ENCODE assay signal across 10 cellular contexts in the genomic region with DNA sequence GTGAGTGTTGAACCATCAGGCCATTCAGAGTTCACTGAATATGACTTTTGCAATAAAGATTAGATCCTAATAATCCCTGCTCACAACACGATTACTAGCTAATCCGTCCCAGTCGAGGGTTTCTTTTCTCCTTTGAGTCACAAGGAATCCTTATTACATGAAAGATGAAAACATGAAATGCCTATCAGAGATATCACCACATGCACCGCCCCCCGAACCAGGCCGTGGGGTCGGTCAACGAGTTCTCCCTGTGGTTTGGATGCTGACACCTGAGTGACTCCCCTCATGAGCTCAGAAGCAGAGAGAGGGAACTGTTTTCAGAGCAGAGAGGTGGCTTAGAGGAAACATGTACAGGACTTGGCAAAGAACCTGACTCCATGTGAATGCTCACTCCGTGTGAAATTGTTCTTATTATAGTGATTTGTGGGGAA.
DNase-seq lines count a peak whose midpoint lies in the region; ATAC-seq and TF ChIP-seq lines count a peak whose summit lies in the region.
"Had no signal": no experiment of that assay in that cellular context is flagged by ENCODE, and none has a peak within 500 bp of the region (broad histone marks: within the 10 kb centered on the region; RNA-seq: fewer than 3 reads in every experiment).

No MANE protein-coding gene starts in this region.

- H3K9me3 Mint-ChIP-seq in activated CD4-positive, alpha-beta T cell treated with anti-CD3 and anti-CD28 coated beads, Interleukin-2, amount 10 ng/mL, durations not matched to agents 24 days and 14 days, result peaks cover 7% of the 10 kb centered on the region

- no peaks in the 10 kb centered on the region for H3K27me3 ChIP-seq in esophagus muscularis mucosa
- H3K27me3 ChIP-seq: uterus had no signal

- H3K27ac Mint-ChIP-seq in activated CD4-positive, alpha-beta T cell treated with anti-CD3 and anti-CD28 coated beads, Interleukin-2, amount 10 ng/mL, durations not matched to agents 24 days and 14 days, result peak overlapping the region; percentile 97

- TF ChIP-seq EP300 in esophagus muscularis mucosa (IDR thresholded peaks at IDR 0.05), result no peak

- H3K4me3 ChIP-seq in esophagus muscularis mucosa, result no peak overlapping the region
- H3K4me3 ChIP-seq: uterus had no signal

- no peaks in the 10 kb centered on the region for H3K9me3 ChIP-seq in esophagus muscularis mucosa
- H3K9me3 ChIP-seq: uterus had no signal

- H3K27ac ChIP-seq in esophagus muscularis mucosa (replicated peaks in 1 of 4), result no peak overlapping the region
- H3K27ac ChIP-seq: uterus had no signal

- TF ChIP-seq CTCF in esophagus muscularis mucosa (IDR thresholded peaks at IDR 0.05), result no peak

- intact Hi-C loops in activated CD4-positive, alpha-beta T cell treated with anti-CD3 and anti-CD28 coated beads, Interleukin-2, amount 10 ng/mL, durations not matched to agents 24 days and 14 days (cut with micrococcal nuclease), result loop anchor here (1.0 to 10.0 kb wide), 7 partner anchors 19 to 371 kb away; a partner anchor contains a TSS
- intact Hi-C loops in esophagus muscularis mucosa (cut with DNase I), result no loop called here

- peak; percentile 85 for DNase-seq in activated CD4-positive, alpha-beta T cell treated with anti-CD3 and anti-CD28 coated beads, Interleukin-2, amount 10 ng/mL, durations not matched to agents 24 days and 14 days
- no peak for DNase-seq in activated CD4-positive, alpha-beta T cell treated with anti-CD3 and anti-CD28 coated beads for 4 hours
- peak; percentile 43 for DNase-seq in activated CD8-positive, alpha-beta memory T cell treated with anti-CD3 and anti-CD28 coated beads, Interleukin-2, amount 50 U/mL, for 24 hours (ENCODE audit: extremely low read depth)
- peak; percentile 89 for DNase-seq in esophagus muscularis mucosa (ENCODE audit: extremely low spot score)
- DNase-seq in stimulated activated naive CD4-positive, alpha-beta T cell treated with Interleukin-2 at 50 U/mL for 16 hours (lab: John Stamatoyannopoulos, UW), result peak; percentile 50
- DNase-seq in HK-2 (ENCODE audit: unreplicated experiment), result no peak
- no peak for DNase-seq in 8988T
- DNase-seq: NCI-H2081, uterus had no signal

- no peaks in the 10 kb centered on the region for H3K36me3 ChIP-seq in esophagus muscularis mucosa
- H3K36me3 ChIP-seq: uterus had no signal

- peaks cover 4% of the 10 kb centered on the region for H3K36me3 Mint-ChIP-seq in activated CD4-positive, alpha-beta T cell treated with anti-CD3 and anti-CD28 coated beads, Interleukin-2, amount 10 ng/mL, durations not matched to agents 24 days and 14 days (ENCODE audit: low read depth)

- no peak for ATAC-seq in HG02798 (IDR thresholded peaks at IDR 0.05; ENCODE audit: poor library complexity, unreplicated experiment)

- peaks cover 79% of the 10 kb centered on the region for H3K4me1 Mint-ChIP-seq in activated CD4-positive, alpha-beta T cell treated with anti-CD3 and anti-CD28 coated beads, Interleukin-2, amount 10 ng/mL, durations not matched to agents 24 days and 14 days

- peak overlapping the region; percentile 69 for H3K4me3 Mint-ChIP-seq in activated CD4-positive, alpha-beta T cell treated with anti-CD3 and anti-CD28 coated beads, Interleukin-2, amount 10 ng/mL, durations not matched to agents 24 days and 14 days

- WGBS in esophagus muscularis mucosa, result 82% methylated on average over 9 of the region's 9 CpGs

- TF ChIP-seq POLR2A in esophagus muscularis mucosa (IDR thresholded peaks at IDR 0.05; ENCODE audit: low read depth), result no peak

- no peaks in the 10 kb centered on the region for H3K27me3 Mint-ChIP-seq in activated CD4-positive, alpha-beta T cell treated with anti-CD3 and anti-CD28 coated beads, Interleukin-2, amount 10 ng/mL, durations not matched to agents 24 days and 14 days

- H3K4me1 ChIP-seq in esophagus muscularis mucosa, result peaks cover 0 to 7% (median 2%) of the 10 kb centered on the region in 4 donors
- H3K4me1 ChIP-seq: uterus had no signal

Comparison
In these comparisons a context has a peak if more than half of its experiments do, and no peak if none do; other contexts are left out.
1. DNase-seq: peak in activated CD4-positive, alpha-beta T cell treated with anti-CD3 and anti-CD28 coated beads, Interleukin-2, amount 10 ng/mL, durations not matched to agents 24 days and 14 days (single experiment), activated CD8-positive, alpha-beta memory T cell treated with anti-CD3 and anti-CD28 coated beads, Interleukin-2, amount 50 U/mL, for 24 hours (single experiment), esophagus muscularis mucosa (single experiment) and stimulated activated naive CD4-positive, alpha-beta T cell treated with Interleukin-2 at 50 U/mL for 16 hours (single experiment); none in activated CD4-positive, alpha-beta T cell treated with anti-CD3 and anti-CD28 coated beads for 4 hours (0 of 2), HK-2 (single experiment) and 8988T (single experiment).